ENCODE assay signal across 8 cellular contexts in genomic region chr3:101936419-101937331, GRCh38.
DNase-seq lines count a peak whose midpoint lies in the region; ATAC-seq and TF ChIP-seq lines count a peak whose summit lies in the region.

No MANE protein-coding gene starts in this region.

- DNase-seq in AG09309 (ENCODE audit: low read depth) (peak; percentile 74), PC-3 (peak; percentile 88), psoas muscle (no peak), G401 (ENCODE audit: low spot score) (no peak)
- no peak for DNase-seq in central memory CD8-positive, alpha-beta T cell (ENCODE audit: low spot score in 2 of 2)
- DNase-seq in effector CD4-positive, alpha-beta T cell: no peak

- H3K79me2 ChIP-seq in PC-3 (ENCODE audit: low read length): no peaks in the 10 kb centered on the region

- CTCF ChIA-PET in PC-3 (lab: Charles Lee): no interaction called here

- peak overlapping the region; percentile 39 for H3K9ac ChIP-seq in PC-3 (ENCODE audit: low read length)

- H3K36me3 Mint-ChIP-seq in central memory CD8-positive, alpha-beta T cell (ENCODE audit: insufficient read depth): peaks cover 2% of the 10 kb centered on the region

- intact Hi-C loops in PC-3 (cut with micrococcal nuclease): no loop called here
- intact Hi-C loops in psoas muscle (cut with DNase I): no loop called here

- H3K27ac Mint-ChIP-seq in central memory CD8-positive, alpha-beta T cell (ENCODE audit: low read depth): peak overlapping the region; percentile 68

- in situ Hi-C loops in G401 (cut with HindIII; ENCODE audit: low sequenced_read_pairs): no loop called here

- H3K27me3 Mint-ChIP-seq in central memory CD8-positive, alpha-beta T cell: no peaks in the 10 kb centered on the region

- H3K36me3 ChIP-seq in PC-3 (ENCODE audit: low read depth, low read length): no peaks in the 10 kb centered on the region
- H3K36me3 ChIP-seq in psoas muscle (ENCODE audit: insufficient read depth in 1 of 2, low read depth in 1 of 2): no peaks in the 10 kb centered on the region

- H3F3A ChIP-seq in PC-3 (ENCODE audit: low read length, unreplicated experiment): no peaks in the 10 kb centered on the region

- ATAC-seq in GM18868 (IDR thresholded peaks at IDR 0.05; ENCODE audit: unreplicated experiment) (peak; percentile 84), HG03025 (IDR thresholded peaks at IDR 0.05; ENCODE audit: low FRiP score, unreplicated experiment) (peak; percentile 93), PC-3 (peak; percentile 61), psoas muscle (peak in 3 of 4 donors; percentile 39 to 51 (median 43))
- ATAC-seq in central memory CD8-positive, alpha-beta T cell (replicated peaks; ENCODE audit: extremely low read depth, poor library complexity, severe bottlenecking): peak; percentile 96

- H3K27ac ChIP-seq in PC-3 (ENCODE audit: low read length) (peak overlapping the region; percentile 73), psoas muscle (no peak overlapping the region)

- TF ChIP-seq CTCF in AG09309 (IDR thresholded peaks at IDR 0.05; ENCODE audit: control insufficient read depth, insufficient read depth, low read depth, low read length, missing control alignments): no peak
- no peak for TF ChIP-seq CTCF in PC-3 (conservative IDR thresholded peaks at IDR 0.05; ENCODE audit: low read depth, low read length)
- no peak for TF ChIP-seq CTCF in psoas muscle (IDR thresholded peaks at IDR 0.05)

- H3K4me3 ChIP-seq in AG09309 (ENCODE audit: control insufficient read depth, low read depth, low read length) (no peak overlapping the region), PC-3 (ENCODE audit: low read length) (no peak overlapping the region), psoas muscle (no peak overlapping the region)

- H3K4me2 ChIP-seq in PC-3 (ENCODE audit: low read length): peak overlapping the region; percentile 5

- no peaks in the 10 kb centered on the region for H3K9me3 ChIP-seq in PC-3 (ENCODE audit: low read length)
- no peaks in the 10 kb centered on the region for H3K9me3 ChIP-seq in psoas muscle

- no peaks in the 10 kb centered on the region for H3K9me2 ChIP-seq in PC-3 (replicated peaks; ENCODE audit: low read length)

- POLR2A ChIA-PET in PC-3 (lab: Charles Lee; ENCODE audit: unreplicated experiment): interaction anchor here (0.7 kb wide), 1 partner anchor 69 kb away, joined by 5 read pairs; no protein-coding TSS in a partner anchor

- WGBS in psoas muscle, 3 donors: 54 to 73% (median 54%) methylated on average over 10 of the region's 10 CpGs

- no peaks in the 10 kb centered on the region for H4K20me1 ChIP-seq in PC-3 (ENCODE audit: low read length)

- H3K4me3 Mint-ChIP-seq in central memory CD8-positive, alpha-beta T cell: peak overlapping the region; percentile 58

- H3K9me3 Mint-ChIP-seq in central memory CD8-positive, alpha-beta T cell: no peaks in the 10 kb centered on the region

- BruUV-seq in PC-3 (replicated peaks; lab: Mats Ljungman, UMichigan): no TSS peak

- H2AFZ ChIP-seq in PC-3 (ENCODE audit: low read length): peak overlapping the region; percentile 31

- H3K4me1 ChIP-seq in PC-3 (ENCODE audit: insufficient read depth, low read length) (peaks cover 41% of the 10 kb centered on the region), psoas muscle (no peaks in the 10 kb centered on the region)

- H3K27me3 ChIP-seq in PC-3 (ENCODE audit: low read length) (no peaks in the 10 kb centered on the region), psoas muscle (ENCODE audit: insufficient read depth in 3 of 3, low read length in 2 of 3) (no peaks in the 10 kb centered on the region)

- peaks cover 14% of the 10 kb centered on the region for H3K4me1 Mint-ChIP-seq in central memory CD8-positive, alpha-beta T cell

Comparison
In these comparisons a context has a peak if more than half of its experiments do, and no peak if none do; other contexts are left out.
1. DNase-seq: peak in AG09309 (single experiment) and PC-3 (single experiment); none in central memory CD8-positive, alpha-beta T cell (0 of 2), psoas muscle (0 of 2), effector CD4-positive, alpha-beta T cell (single experiment) and G401 (single experiment).
2. ATAC-seq: peak in every context shown above with its lines; median percentile 96 in central memory CD8-positive, alpha-beta T cell; 93 in HG03025; 84 in GM18868; 61 in PC-3; 43 in psoas muscle.